8 cellular contexts compared by ENCODE assay signal in genomic region chr14:24094839-24095195, GRCh38. TPM values are rescaled to one million over a fixed set of nuclear protein-coding genes. Genes with fewer than 3 reads are reported as not detected.
DNase-seq lines count a peak whose midpoint lies in the region; ATAC-seq and TF ChIP-seq lines count a peak whose summit lies in the region.

No MANE protein-coding gene starts in this region.

- H3K36me3 Mint-ChIP-seq in nephron progenitor cell (ENCODE audit: low read depth): no peaks in the 10 kb centered on the region

- H3K4me1 ChIP-seq in Panc1 (ENCODE audit: control insufficient read depth, insufficient read depth, low read length) (peaks cover 5% of the 10 kb centered on the region; the same call in 1 of the 2 replicates), ectodermal cell (ENCODE audit: control insufficient read depth, insufficient read depth, low read length) (peaks cover 8% of the 10 kb centered on the region)

- H3K36me3 ChIP-seq in Panc1 (ENCODE audit: control insufficient read depth, insufficient read depth, low read length) (no peaks in the 10 kb centered on the region; the same call in 1 of the 2 replicates), ectodermal cell (ENCODE audit: control insufficient read depth, insufficient read depth, low read length) (no peaks in the 10 kb centered on the region)

- intact Hi-C loops in Panc1 (cut with micrococcal nuclease; ENCODE audit: unreplicated experiment): no loop called here

- H3K9me3 ChIP-seq in Panc1 (ENCODE audit: control insufficient read depth, insufficient read depth, low read depth, low read length): no peaks in the 10 kb centered on the region
- H3K9me3 ChIP-seq in ectodermal cell (ENCODE audit: control insufficient read depth, low read length): no peaks in the 10 kb centered on the region

- H3K4me1 Mint-ChIP-seq in nephron progenitor cell: peaks cover 39% of the 10 kb centered on the region

- in situ Hi-C loops in Panc1 (cut with HindIII; ENCODE audit: low pct_unique_long_range_greater_than_20kb, low sequenced_read_pairs): no loop called here

- DNase-seq in Panc1 (ENCODE audit: low read depth, low spot score): no peak
- peak; percentile 36 for DNase-seq in nephron progenitor cell
- DNase-seq in Ammon's horn (ENCODE audit: low spot score): no peak
- no peak for DNase-seq in NCI-H187 treated with DMSO at 0.1 percent for 48 hours (lab: John Stamatoyannopoulos, UW)
- no peak for DNase-seq in NCI-H69 (lab: John Stamatoyannopoulos, UW)
- DNase-seq in KG1 (lab: John Stamatoyannopoulos, UW): no peak

- peak; percentile 1 for ATAC-seq in GM18907 (IDR thresholded peaks at IDR 0.05; ENCODE audit: unreplicated experiment)
- ATAC-seq in Panc1: peak; percentile 15

- H3K27ac ChIP-seq in Panc1 (ENCODE audit: low read length) (peak overlapping the region; percentile 85), ectodermal cell (ENCODE audit: insufficient read depth, low read depth, low read length, poor library complexity, severe bottlenecking) (no peak overlapping the region)

- H3K27me3 ChIP-seq in Panc1 (ENCODE audit: control insufficient read depth, insufficient read depth, low read length) (no peaks in the 10 kb centered on the region), ectodermal cell (ENCODE audit: control insufficient read depth, insufficient read depth, low read length, poor library complexity, severe bottlenecking) (peaks cover 3% of the 10 kb centered on the region)

- WGBS in ectodermal cell, 2 experiments: 11 to 12% methylated on average over 13 of the region's 13 CpGs

- CTCF ChIA-PET in Panc1 (lab: Charles Lee): interaction anchor here (0.7 kb wide), 1 partner anchor 37 kb away, joined by 3 read pairs; no protein-coding TSS in a partner anchor

- H3K4me3 Mint-ChIP-seq in nephron progenitor cell: peak overlapping the region; percentile 96

- POLR2A ChIA-PET in Panc1 (lab: Charles Lee): interaction anchor here (0.5 kb wide), 1 partner anchor 507 kb away, joined by 6 read pairs; no protein-coding TSS in a partner anchor

- TF ChIP-seq CTCF in Panc1 (IDR thresholded peaks at IDR 0.05) (no peak), nephron progenitor cell (IDR thresholded peaks at IDR 0.05) (no peak)

- H3K9me3 Mint-ChIP-seq in nephron progenitor cell: no peaks in the 10 kb centered on the region

- peaks cover 12% of the 10 kb centered on the region for H3K27me3 Mint-ChIP-seq in nephron progenitor cell (ENCODE audit: low read depth, poor library complexity)

- no TSS peak for BruUV-seq in Panc1 (replicated peaks; lab: Mats Ljungman, UMichigan)

- peak overlapping the region; percentile 99 for H3K27ac Mint-ChIP-seq in nephron progenitor cell

- H3K4me3 ChIP-seq in Panc1 (ENCODE audit: low read depth in 2 of 2, low read length in 2 of 2) (peak overlapping the region; percentile 84 to 93), ectodermal cell (ENCODE audit: insufficient read depth, low read depth, low read length) (peak overlapping the region; percentile 72)

RNA-seq across cellular contexts. Expression of gene PCK2, which starts 0.7 kb away (rescaled TPM):
- 24.5 TPM for total RNA-seq in Panc1 (2021; ENCODE audit: unreplicated experiment)
- 43.8 TPM for polyA plus RNA-seq in Panc1 (2012; ENCODE audit: insufficient read length)
- 12.9 TPM for polyA plus RNA-seq in ectodermal cell (2013, experiment 1 of 4)
- 12.0 TPM for polyA plus RNA-seq in ectodermal cell (2013, experiment 2 of 4)
- 12.2 TPM for polyA plus RNA-seq in ectodermal cell (2013, experiment 3 of 4)
- 12.8 TPM for polyA plus RNA-seq in ectodermal cell (2013, experiment 4 of 4)

RNA-seq across cellular contexts. Expression of gene DCAF11, which starts 19.8 kb away (rescaled TPM):
- 37.4 TPM for total RNA-seq in Panc1 (2021; ENCODE audit: unreplicated experiment)
- 37.8 TPM for polyA plus RNA-seq in Panc1 (2012; ENCODE audit: insufficient read length)
- polyA plus RNA-seq in ectodermal cell (2013, experiment 1 of 4): 67.7 TPM
- polyA plus RNA-seq in ectodermal cell (2013, experiment 2 of 4): 65.2 TPM
- 46.1 TPM for polyA plus RNA-seq in ectodermal cell (2013, experiment 3 of 4)
- polyA plus RNA-seq in ectodermal cell (2013, experiment 4 of 4): 50.7 TPM

RNA-seq across cellular contexts. Expression of gene NRL, which starts 19.9 kb away (rescaled TPM):
- total RNA-seq in Panc1 (2021; ENCODE audit: unreplicated experiment): 1.4 TPM
- polyA plus RNA-seq in Panc1 (2012; ENCODE audit: insufficient read length): 0.59 TPM
- polyA plus RNA-seq in ectodermal cell (2013, experiment 1 of 4): 0.93 TPM
- 0.64 TPM for polyA plus RNA-seq in ectodermal cell (2013, experiment 2 of 4)
- 0.75 TPM for polyA plus RNA-seq in ectodermal cell (2013, experiment 3 of 4)
- 0.73 TPM for polyA plus RNA-seq in ectodermal cell (2013, experiment 4 of 4)

RNA-seq across cellular contexts. Expression of gene CPNE6, which starts 23.5 kb away (rescaled TPM):
- total RNA-seq in Panc1 (2021; ENCODE audit: unreplicated experiment): not detected
- polyA plus RNA-seq in Panc1 (2012; ENCODE audit: insufficient read length): not detected
- not detected for polyA plus RNA-seq in ectodermal cell (2013, experiment 1 of 4)
- not detected for polyA plus RNA-seq in ectodermal cell (2013, experiment 2 of 4)
- polyA plus RNA-seq in ectodermal cell (2013, experiment 3 of 4): not detected
- polyA plus RNA-seq in ectodermal cell (2013, experiment 4 of 4): not detected

RNA-seq across cellular contexts. Expression of gene FITM1, which starts 35.6 kb away (rescaled TPM):
- total RNA-seq in Panc1 (2021; ENCODE audit: unreplicated experiment): 0.46 TPM
- not detected for polyA plus RNA-seq in Panc1 (2012; ENCODE audit: insufficient read length)
- 0.56 TPM for polyA plus RNA-seq in ectodermal cell (2013, experiment 1 of 4)
- polyA plus RNA-seq in ectodermal cell (2013, experiment 2 of 4): 0.28 TPM
- not detected for polyA plus RNA-seq in ectodermal cell (2013, experiment 3 of 4)
- polyA plus RNA-seq in ectodermal cell (2013, experiment 4 of 4): 0.32 TPM
